10 cellular contexts compared by ENCODE assay signal in the genomic region with DNA sequence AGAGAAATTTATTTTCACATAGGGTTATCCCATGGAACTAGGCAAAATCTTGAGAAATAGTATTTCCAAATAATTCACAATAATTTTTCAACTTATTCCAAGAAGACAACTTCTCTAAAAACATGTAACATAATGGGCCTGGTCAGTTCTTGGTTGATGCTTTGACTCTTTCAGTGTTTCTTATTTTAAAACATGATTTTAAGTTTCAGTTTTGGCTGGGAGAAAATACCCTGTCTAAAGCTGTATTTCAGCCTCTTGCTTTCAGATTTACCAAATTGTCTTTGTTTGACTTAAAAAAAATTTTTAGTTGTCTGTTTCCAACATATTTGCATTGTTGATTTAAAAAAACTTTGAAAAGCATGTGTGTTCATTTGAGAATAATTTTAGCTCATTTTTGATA.
"Had no signal": no experiment of that assay in that cellular context is flagged by ENCODE, and none has a peak within 500 bp of the region (broad histone marks: within the 10 kb centered on the region; RNA-seq: fewer than 3 reads in every experiment).

No MANE protein-coding gene starts in this region.

- H3K9me3 ChIP-seq: HAP-1 had no signal

- H3K4me2 ChIP-seq: KMS-11 had no signal

- H3K36me3 ChIP-seq: HAP-1 had no signal

- H3K27ac ChIP-seq: GM23248, HL-60, KMS-11 had no signal

- H2AFZ ChIP-seq: GM23248 had no signal

- H3K4me1 ChIP-seq: HAP-1 had no signal

- H3K4me3 ChIP-seq: GM23248, HAP-1 had no signal

- ATAC-seq: HCT116, HepG2 had no signal

- H3K9ac ChIP-seq: GM23248, KMS-11 had no signal

- DNase-seq: GM23248, GOT3, H7, HFFc6, KBM-7 had no signal
